Comparison of ENCODE assay signal across 1 cellular context in the genomic region with DNA sequence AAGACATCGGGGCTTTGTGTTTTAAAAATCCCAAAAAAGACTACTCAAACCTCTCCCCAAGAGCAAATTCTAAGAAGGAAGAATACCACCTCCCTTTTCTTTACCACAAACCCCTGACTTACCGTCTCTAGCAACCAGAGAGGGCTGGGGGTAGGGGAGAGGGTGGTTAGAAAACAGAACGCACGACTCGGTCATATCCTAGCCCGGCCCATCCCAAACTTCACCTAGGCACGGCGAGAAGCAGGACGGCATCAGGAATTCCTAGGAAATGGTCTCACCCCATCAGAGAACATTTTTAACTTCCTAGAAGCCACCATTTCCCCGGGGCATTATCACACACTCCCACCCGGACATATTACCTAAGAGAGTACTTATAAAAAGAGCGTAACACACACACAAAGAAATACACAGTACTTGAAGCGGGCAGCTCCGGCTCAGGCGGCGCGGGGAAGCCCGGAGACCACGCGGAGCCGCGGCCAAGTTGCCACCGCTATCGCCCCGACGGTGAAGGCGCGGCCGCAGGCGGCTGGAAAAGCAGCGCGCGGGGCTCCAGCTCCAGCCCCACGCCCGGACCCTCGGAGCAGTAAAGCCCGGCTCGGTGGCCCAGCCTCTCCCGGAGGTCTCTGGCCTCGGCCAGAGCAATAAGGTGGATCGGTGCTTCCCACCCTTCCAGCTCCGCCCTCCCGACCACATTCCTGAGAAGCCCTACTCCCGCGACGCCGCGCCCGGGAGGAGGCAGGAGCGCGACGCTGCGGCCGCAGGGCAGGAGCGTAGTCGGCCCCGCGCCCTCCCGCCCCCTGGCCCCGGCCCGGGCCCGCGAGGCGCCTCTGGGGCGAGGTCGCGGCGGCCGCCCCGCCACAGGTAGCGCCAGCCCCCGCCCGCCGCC.
TF ChIP-seq lines count a peak whose summit lies in the region.

No MANE protein-coding gene starts in this region.

TF ChIP-seq in HepG2, 621 proteins besides CTCF, POLR2A, EP300 and RAD21 (continued from another document and continues in another):
- TF ChIP-seq, protein P1, sequence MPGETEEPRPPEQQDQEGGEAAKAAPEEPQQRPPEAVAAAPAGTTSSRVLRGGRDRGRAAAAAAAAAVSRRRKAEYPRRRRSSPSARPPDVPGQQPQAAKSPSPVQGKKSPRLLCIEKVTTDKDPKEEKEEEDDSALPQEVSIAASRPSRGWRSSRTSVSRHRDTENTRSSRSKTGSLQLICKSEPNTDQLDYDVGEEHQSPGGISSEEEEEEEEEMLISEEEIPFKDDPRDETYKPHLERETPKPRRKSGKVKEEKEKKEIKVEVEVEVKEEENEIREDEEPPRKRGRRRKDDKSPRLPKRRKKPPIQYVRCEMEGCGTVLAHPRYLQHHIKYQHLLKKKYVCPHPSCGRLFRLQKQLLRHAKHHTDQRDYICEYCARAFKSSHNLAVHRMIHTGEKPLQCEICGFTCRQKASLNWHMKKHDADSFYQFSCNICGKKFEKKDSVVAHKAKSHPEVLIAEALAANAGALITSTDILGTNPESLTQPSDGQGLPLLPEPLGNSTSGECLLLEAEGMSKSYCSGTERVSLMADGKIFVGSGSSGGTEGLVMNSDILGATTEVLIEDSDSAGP (CRISPR knock-in tag; IDR thresholded peaks at IDR 0.05; ENCODE audit: borderline replicate concordance), result 0 out of 2 replicates have a peak, but pooled peaks have one; percentile 9
- TF ChIP-seq ZNF781 (CRISPR knock-in tag; IDR thresholded peaks at IDR 0.05; ENCODE audit: borderline replicate concordance, not compliant biosample characterization) (no peak), STAG1 (CRISPR knock-in tag; IDR thresholded peaks at IDR 0.05) (no peak), ZNF430 (CRISPR knock-in tag; IDR thresholded peaks at IDR 0.05) (no peak), ZNF790 (CRISPR knock-in tag; IDR thresholded peaks at IDR 0.05; ENCODE audit: borderline replicate concordance) (no peak), POLR2AphosphoS5 (IDR thresholded peaks at IDR 0.05; ENCODE audit: low read depth, low read length) (no peak), SKI (IDR thresholded peaks at IDR 0.05; ENCODE audit: partially characterized antibody) (no peak), ZNF292 (CRISPR knock-in tag; IDR thresholded peaks at IDR 0.05; ENCODE audit: borderline replicate concordance, low read depth) (no peak), ZNF124 (CRISPR knock-in tag; IDR thresholded peaks at IDR 0.05) (no peak), TBP (CRISPR knock-in tag; IDR thresholded peaks at IDR 0.05) (no peak), NR1H2 (CRISPR knock-in tag; IDR thresholded peaks at IDR 0.05; ENCODE audit: borderline replicate concordance, low read depth) (0 out of 2 replicates have a peak, but pooled peaks have one; percentile 38), SAFB2 (CRISPR knock-in tag; IDR thresholded peaks at IDR 0.05; ENCODE audit: borderline replicate concordance, low read depth) (no peak), ISL2 (CRISPR knock-in tag; IDR thresholded peaks at IDR 0.05) (0 out of 2 replicates have a peak, but pooled peaks have one; percentile 20), ZNF780A (CRISPR knock-in tag; IDR thresholded peaks at IDR 0.05) (no peak), SP140L (CRISPR knock-in tag; IDR thresholded peaks at IDR 0.05; ENCODE audit: borderline replicate concordance) (no peak), KLF11 (CRISPR knock-in tag; IDR thresholded peaks at IDR 0.05) (no peak), NR2F1 (CRISPR knock-in tag; IDR thresholded peaks at IDR 0.05) (no peak), U2AF1 (optimal IDR thresholded peaks at IDR 0.05; ENCODE audit: low read depth, low read length) (no peak), FOXA1 (IDR thresholded peaks at IDR 0.05) (no peak), FOXA1 (CRISPR knock-in tag; IDR thresholded peaks at IDR 0.05) (no peak), DNMT1 (CRISPR knock-in tag; IDR thresholded peaks at IDR 0.05) (no peak), JUND (CRISPR knock-in tag; IDR thresholded peaks at IDR 0.05) (no peak), ZNF207 (IDR thresholded peaks at IDR 0.05; ENCODE audit: borderline replicate concordance) (no peak), KDM1A (CRISPR knock-in tag; IDR thresholded peaks at IDR 0.05) (no peak), EZH2 (conservative IDR thresholded peaks at IDR 0.05; ENCODE audit: low read depth, low read length) (no peak), ZNF792 (CRISPR knock-in tag; IDR thresholded peaks at IDR 0.05) (no peak), PHF5A (CRISPR knock-in tag; IDR thresholded peaks at IDR 0.05; ENCODE audit: low read depth, unreplicated experiment) (no peak), PPARG (CRISPR knock-in tag; conservative IDR thresholded peaks at IDR 0.05) (no peak), NKX3-1 (CRISPR knock-in tag; IDR thresholded peaks at IDR 0.05) (no peak), ZNF274 (CRISPR knock-in tag; IDR thresholded peaks at IDR 0.05) (no peak), DNMT3B (CRISPR knock-in tag; conservative IDR thresholded peaks at IDR 0.05) (no peak), HDAC6 (IDR thresholded peaks at IDR 0.05; ENCODE audit: low read depth, low read length) (no peak), GPN1 (CRISPR knock-in tag; IDR thresholded peaks at IDR 0.05; ENCODE audit: borderline replicate concordance) (no peak), ZMAT3 (CRISPR knock-in tag; conservative IDR thresholded peaks at IDR 0.05) (peak; percentile 61; the same call in 1 of the 2 replicates), ZFP36L2 (CRISPR knock-in tag; IDR thresholded peaks at IDR 0.05) (no peak), ZSCAN31 (CRISPR knock-in tag; IDR thresholded peaks at IDR 0.05; ENCODE audit: low read depth) (no peak; the same call in 1 of the 2 replicates), ZNF878 (CRISPR knock-in tag; IDR thresholded peaks at IDR 0.05) (no peak), ZNF260 (CRISPR knock-in tag; IDR thresholded peaks at IDR 0.05; ENCODE audit: borderline replicate concordance, low read depth) (no peak), ZNF331 (CRISPR knock-in tag; IDR thresholded peaks at IDR 0.05) (no peak), NFKB2 (CRISPR knock-in tag; IDR thresholded peaks at IDR 0.05; ENCODE audit: borderline replicate concordance) (no peak; the same call in 1 of the 2 replicates), HCFC1 (IDR thresholded peaks at IDR 0.05; ENCODE audit: low read depth, low read length) (no peak), CCDC6 (CRISPR knock-in tag; IDR thresholded peaks at IDR 0.05) (no peak), KDM5B (CRISPR knock-in tag; IDR thresholded peaks at IDR 0.05; ENCODE audit: borderline replicate concordance) (no peak)
- TF ChIP-seq, protein P2, sequence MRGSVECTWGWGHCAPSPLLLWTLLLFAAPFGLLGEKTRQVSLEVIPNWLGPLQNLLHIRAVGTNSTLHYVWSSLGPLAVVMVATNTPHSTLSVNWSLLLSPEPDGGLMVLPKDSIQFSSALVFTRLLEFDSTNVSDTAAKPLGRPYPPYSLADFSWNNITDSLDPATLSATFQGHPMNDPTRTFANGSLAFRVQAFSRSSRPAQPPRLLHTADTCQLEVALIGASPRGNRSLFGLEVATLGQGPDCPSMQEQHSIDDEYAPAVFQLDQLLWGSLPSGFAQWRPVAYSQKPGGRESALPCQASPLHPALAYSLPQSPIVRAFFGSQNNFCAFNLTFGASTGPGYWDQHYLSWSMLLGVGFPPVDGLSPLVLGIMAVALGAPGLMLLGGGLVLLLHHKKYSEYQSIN (CRISPR knock-in tag; IDR thresholded peaks at IDR 0.05; ENCODE audit: borderline replicate concordance), result no peak
- TF ChIP-seq, protein P3, sequence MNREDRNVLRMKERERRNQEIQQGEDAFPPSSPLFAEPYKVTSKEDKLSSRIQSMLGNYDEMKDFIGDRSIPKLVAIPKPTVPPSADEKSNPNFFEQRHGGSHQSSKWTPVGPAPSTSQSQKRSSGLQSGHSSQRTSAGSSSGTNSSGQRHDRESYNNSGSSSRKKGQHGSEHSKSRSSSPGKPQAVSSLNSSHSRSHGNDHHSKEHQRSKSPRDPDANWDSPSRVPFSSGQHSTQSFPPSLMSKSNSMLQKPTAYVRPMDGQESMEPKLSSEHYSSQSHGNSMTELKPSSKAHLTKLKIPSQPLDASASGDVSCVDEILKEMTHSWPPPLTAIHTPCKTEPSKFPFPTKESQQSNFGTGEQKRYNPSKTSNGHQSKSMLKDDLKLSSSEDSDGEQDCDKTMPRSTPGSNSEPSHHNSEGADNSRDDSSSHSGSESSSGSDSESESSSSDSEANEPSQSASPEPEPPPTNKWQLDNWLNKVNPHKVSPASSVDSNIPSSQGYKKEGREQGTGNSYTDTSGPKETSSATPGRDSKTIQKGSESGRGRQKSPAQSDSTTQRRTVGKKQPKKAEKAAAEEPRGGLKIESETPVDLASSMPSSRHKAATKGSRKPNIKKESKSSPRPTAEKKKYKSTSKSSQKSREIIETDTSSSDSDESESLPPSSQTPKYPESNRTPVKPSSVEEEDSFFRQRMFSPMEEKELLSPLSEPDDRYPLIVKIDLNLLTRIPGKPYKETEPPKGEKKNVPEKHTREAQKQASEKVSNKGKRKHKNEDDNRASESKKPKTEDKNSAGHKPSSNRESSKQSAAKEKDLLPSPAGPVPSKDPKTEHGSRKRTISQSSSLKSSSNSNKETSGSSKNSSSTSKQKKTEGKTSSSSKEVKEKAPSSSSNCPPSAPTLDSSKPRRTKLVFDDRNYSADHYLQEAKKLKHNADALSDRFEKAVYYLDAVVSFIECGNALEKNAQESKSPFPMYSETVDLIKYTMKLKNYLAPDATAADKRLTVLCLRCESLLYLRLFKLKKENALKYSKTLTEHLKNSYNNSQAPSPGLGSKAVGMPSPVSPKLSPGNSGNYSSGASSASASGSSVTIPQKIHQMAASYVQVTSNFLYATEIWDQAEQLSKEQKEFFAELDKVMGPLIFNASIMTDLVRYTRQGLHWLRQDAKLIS (CRISPR knock-in tag; IDR thresholded peaks at IDR 0.05), result no peak
- TF ChIP-seq, protein P4, sequence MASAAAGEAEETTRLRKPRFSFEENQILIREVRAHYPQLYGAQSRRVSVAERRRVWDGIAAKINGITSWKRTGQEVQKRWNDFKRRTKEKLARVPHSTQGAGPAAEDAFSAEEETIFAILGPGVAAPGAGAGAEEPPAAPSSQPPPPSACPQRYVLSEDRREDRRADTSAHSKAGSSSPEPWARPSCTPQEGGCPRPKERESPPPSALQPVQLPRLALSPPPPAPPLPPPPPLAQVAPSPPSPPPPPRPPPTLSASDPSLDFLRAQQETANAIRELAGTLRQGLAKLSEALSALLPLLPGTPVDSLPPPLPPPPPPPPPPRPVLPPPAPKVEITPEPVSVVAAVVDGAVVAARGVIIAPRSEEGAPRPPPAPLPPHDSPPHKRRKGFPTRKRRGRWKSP (CRISPR knock-in tag; IDR thresholded peaks at IDR 0.05), result no peak
- TF ChIP-seq, protein P5, sequence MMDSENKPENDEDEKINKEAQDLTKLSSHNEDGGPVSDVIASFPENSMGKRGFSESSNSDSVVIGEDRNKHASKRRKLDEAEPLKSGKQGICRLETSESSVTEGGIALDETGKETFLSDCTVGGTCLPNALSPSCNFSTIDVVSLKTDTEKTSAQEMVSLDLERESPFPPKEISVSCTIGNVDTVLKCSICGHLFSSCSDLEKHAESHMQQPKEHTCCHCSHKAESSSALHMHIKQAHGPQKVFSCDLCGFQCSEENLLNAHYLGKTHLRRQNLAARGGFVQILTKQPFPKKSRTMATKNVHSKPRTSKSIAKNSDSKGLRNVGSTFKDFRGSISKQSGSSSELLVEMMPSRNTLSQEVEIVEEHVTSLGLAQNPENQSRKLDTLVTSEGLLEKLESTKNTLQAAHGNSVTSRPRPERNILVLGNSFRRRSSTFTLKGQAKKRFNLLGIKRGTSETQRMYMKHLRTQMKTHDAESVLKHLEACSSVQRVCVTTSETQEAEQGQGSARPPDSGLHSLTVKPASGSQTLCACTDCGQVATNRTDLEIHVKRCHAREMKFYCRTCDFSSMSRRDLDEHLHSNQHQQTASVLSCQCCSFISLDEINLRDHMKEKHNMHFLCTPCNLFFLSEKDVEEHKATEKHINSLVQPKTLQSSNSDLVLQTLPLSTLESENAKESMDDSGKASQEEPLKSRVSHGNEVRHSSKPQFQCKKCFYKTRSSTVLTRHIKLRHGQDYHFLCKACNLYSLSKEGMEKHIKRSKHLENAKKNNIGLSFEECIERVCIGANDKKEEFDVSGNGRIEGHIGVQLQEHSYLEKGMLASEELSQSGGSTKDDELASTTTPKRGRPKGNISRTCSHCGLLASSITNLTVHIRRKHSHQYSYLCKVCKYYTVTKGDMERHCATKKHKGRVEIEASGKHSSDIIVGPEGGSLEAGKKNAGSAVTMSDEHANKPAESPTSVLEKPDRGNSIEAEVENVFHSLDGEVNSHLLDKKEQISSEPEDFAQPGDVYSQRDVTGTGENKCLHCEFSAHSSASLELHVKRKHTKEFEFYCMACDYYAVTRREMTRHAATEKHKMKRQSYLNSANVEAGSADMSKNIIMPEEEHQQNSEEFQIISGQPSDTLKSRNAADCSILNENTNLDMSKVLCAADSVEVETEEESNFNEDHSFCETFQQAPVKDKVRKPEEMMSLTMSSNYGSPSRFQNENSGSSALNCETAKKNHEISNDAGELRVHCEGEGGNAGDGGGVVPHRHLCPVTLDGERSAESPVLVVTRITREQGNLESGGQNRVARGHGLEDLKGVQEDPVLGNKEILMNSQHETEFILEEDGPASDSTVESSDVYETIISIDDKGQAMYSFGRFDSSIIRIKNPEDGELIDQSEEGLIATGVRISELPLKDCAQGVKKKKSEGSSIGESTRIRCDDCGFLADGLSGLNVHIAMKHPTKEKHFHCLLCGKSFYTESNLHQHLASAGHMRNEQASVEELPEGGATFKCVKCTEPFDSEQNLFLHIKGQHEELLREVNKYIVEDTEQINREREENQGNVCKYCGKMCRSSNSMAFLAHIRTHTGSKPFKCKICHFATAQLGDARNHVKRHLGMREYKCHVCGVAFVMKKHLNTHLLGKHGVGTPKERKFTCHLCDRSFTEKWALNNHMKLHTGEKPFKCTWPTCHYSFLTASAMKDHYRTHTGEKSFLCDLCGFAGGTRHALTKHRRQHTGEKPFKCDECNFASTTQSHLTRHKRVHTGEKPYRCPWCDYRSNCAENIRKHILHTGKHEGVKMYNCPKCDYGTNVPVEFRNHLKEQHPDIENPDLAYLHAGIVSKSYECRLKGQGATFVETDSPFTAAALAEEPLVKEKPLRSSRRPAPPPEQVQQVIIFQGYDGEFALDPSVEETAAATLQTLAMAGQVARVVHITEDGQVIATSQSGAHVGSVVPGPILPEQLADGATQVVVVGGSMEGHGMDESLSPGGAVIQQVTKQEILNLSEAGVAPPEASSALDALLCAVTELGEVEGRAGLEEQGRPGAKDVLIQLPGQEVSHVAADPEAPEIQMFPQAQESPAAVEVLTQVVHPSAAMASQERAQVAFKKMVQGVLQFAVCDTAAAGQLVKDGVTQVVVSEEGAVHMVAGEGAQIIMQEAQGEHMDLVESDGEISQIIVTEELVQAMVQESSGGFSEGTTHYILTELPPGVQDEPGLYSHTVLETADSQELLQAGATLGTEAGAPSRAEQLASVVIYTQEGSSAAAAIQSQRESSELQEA (CRISPR knock-in tag; IDR thresholded peaks at IDR 0.05; ENCODE audit: not compliant biosample characterization), result no peak
- TF ChIP-seq, protein P6, sequence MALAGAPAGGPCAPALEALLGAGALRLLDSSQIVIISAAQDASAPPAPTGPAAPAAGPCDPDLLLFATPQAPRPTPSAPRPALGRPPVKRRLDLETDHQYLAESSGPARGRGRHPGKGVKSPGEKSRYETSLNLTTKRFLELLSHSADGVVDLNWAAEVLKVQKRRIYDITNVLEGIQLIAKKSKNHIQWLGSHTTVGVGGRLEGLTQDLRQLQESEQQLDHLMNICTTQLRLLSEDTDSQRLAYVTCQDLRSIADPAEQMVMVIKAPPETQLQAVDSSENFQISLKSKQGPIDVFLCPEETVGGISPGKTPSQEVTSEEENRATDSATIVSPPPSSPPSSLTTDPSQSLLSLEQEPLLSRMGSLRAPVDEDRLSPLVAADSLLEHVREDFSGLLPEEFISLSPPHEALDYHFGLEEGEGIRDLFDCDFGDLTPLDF (CRISPR knock-in tag; IDR thresholded peaks at IDR 0.05), result no peak
